1 cellular context compared by ENCODE assay signal in the genomic region with DNA sequence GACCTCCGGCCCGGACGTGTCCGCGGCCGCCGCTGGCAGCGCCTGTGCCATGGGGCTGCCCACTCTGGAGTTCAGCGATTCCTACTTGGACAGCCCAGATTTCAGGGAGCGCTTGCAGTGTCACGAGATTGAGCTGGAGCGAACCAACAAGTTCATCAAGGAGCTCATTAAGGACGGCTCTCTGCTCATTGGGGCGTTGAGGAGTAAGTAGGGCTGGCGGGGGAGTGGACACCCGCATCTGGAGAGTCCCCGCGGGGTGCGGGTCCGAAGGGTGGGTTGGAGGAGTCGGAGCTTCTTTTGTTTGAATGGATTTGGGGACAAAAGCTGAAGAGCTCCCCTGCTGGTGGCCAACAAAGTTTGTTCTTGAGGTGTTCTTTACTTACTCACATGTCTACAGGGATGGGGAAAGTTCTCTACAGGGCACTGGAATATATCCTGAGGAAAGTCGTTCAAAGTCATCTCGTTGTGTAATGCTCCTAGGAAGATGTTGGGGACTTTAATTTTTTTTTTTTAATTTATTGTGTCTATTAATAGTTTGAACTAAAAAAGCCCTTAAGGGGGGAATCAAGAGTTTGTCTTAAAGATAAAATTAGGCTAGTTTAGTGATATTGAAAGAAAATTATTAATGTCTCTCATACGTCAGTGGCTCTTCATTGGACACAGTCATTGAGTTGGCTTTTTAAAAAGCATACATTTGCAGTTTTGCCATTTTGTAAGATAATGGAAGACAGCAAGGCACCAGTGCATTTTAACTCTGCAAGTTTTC.
TF ChIP-seq lines count a peak whose summit lies in the region.

No MANE protein-coding gene starts in this region.

TF ChIP-seq in K562, 482 proteins besides CTCF, POLR2A, EP300 and RAD21 (continued from another document):
- TF ChIP-seq GABPA (tag; conservative IDR thresholded peaks at IDR 0.05; ENCODE audit: low read depth), result peak; percentile 6; the same call in 1 of the 2 replicates
- no peak for TF ChIP-seq ZNF174 (CRISPR knock-in tag; IDR thresholded peaks at IDR 0.05)
- TF ChIP-seq PHF8 (IDR thresholded peaks at IDR 0.05; ENCODE audit: borderline replicate concordance, low read length), result peak; percentile 37; the same call in 1 of the 2 replicates
- no peak for TF ChIP-seq STAG1 (CRISPR knock-in tag; IDR thresholded peaks at IDR 0.05; ENCODE audit: borderline replicate concordance)
- no peak for TF ChIP-seq JUND (IDR thresholded peaks at IDR 0.05; ENCODE audit: borderline replicate concordance, low read depth, low read length)
- no peak for TF ChIP-seq JUND (tag; IDR thresholded peaks at IDR 0.05; ENCODE audit: borderline replicate concordance, low read depth, low read length)
- TF ChIP-seq SMC3 (conservative IDR thresholded peaks at IDR 0.05; ENCODE audit: insufficient read depth, low read depth, low read length), result 0 out of 2 replicates have a peak, but pooled peaks have one; percentile 23
- no peak for TF ChIP-seq ELF4 (CRISPR knock-in tag; IDR thresholded peaks at IDR 0.05)
- no peak for TF ChIP-seq PTRF (tag; IDR thresholded peaks at IDR 0.05)
